28 cellular contexts compared by ENCODE assay signal in the genomic region with DNA sequence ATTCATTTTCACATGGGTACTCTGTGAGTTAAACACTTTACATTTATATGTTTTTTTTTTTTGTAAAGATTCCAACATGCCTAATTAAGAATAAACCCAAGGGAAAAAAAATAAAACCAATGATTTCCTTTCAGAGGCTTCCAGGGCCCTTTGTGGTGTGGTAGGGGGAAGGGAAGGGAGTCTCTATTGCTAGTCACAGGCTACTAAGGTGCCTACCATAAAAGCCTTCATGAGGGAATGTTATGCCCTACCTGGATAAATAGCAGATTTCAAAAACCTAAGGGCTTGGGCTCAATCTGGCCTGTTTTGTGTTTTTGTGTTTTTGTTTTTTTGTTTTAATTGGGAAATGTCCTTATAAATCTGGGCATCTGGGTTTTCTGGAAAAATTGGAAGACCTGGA. TPM values are rescaled to one million over a fixed set of nuclear protein-coding genes. Genes with fewer than 3 reads are reported as not detected.
DNase-seq lines count a peak whose midpoint lies in the region; ATAC-seq, FAIRE-seq and TF ChIP-seq lines count a peak whose summit lies in the region.
"Had no signal": no experiment of that assay in that cellular context is flagged by ENCODE, and none has a peak within 500 bp of the region (broad histone marks: within the 10 kb centered on the region; RNA-seq: fewer than 3 reads in every experiment).

No MANE protein-coding gene starts in this region.

- H3K9me3 Mint-ChIP-seq in activated T-helper 2 cell treated with anti-CD3 and anti-CD28 coated beads, Interferon-gamma antibody, Interleukin-2, Interleukin-4, amounts not matched to agents 10 μg/mL and 5 μg/mL and 100 μg/mL, durations not matched to agents 14 hours and 24 hours and 36 hours, result peaks cover 3% of the 10 kb centered on the region
- H3K9me3 Mint-ChIP-seq: activated naive CD4-positive, alpha-beta T cell treated with anti-CD3 and anti-CD28 coated beads, Interleukin-2, amount 50 U/mL, for 72 hours had no signal

- no peaks in the 10 kb centered on the region for H3K27me3 ChIP-seq in left ventricle myocardium inferior (ENCODE audit: low read depth)
- no peaks in the 10 kb centered on the region for H3K27me3 ChIP-seq in K562 (ENCODE audit: control insufficient read depth in 2 of 2, insufficient read depth in 2 of 2, low read length in 2 of 2)
- no peaks in the 10 kb centered on the region for H3K27me3 ChIP-seq in mesenchymal stem cell (ENCODE audit: control insufficient read depth in 1 of 2, insufficient read depth in 1 of 2, low read length in 2 of 2)
- H3K27me3 ChIP-seq in smooth muscle cell (ENCODE audit: low read depth), result no peaks in the 10 kb centered on the region
- H3K27me3 ChIP-seq: ascending aorta, sigmoid colon, suprapubic skin had no signal

- intact Hi-C loops in left ventricle myocardium inferior (cut with micrococcal nuclease), result no loop called here
- intact Hi-C loops in Right ventricle myocardium superior (cut with DNase I), result no loop called here
- intact Hi-C loops in K562 (cut with micrococcal nuclease), result no loop called here
- intact Hi-C loops in activated T-helper 2 cell treated with anti-CD3 and anti-CD28 coated beads, Interferon-gamma antibody, Interleukin-2, Interleukin-4, amounts not matched to agents 10 μg/mL and 5 μg/mL and 100 μg/mL, durations not matched to agents 14 hours and 24 hours and 36 hours (cut with micrococcal nuclease), result no loop called here

- H3K23ac ChIP-seq in mesenchymal stem cell (ENCODE audit: low read length in 2 of 2), result no peak overlapping the region

- no peaks in the 10 kb centered on the region for H3F3A ChIP-seq in smooth muscle cell (ENCODE audit: low read depth)

- no peak overlapping the region for H3K4me3 Mint-ChIP-seq in activated T-helper 2 cell treated with anti-CD3 and anti-CD28 coated beads, Interferon-gamma antibody, Interleukin-2, Interleukin-4, amounts not matched to agents 10 μg/mL and 5 μg/mL and 100 μg/mL, durations not matched to agents 14 hours and 24 hours and 36 hours (ENCODE audit: low read depth)
- H3K4me3 Mint-ChIP-seq: activated CD4-positive, alpha-beta T cell treated with anti-CD3 and anti-CD28 coated beads, Interleukin-2, amount 10 ng/mL, durations not matched to agents 7 days and 5 days; activated CD8-positive, alpha-beta memory T cell treated with anti-CD3 and anti-CD28 coated beads, Interleukin-2, amount 10 ng/mL, durations not matched to agents 7 days and 5 days; naive thymus-derived CD8-positive, alpha-beta T cell had no signal

- H2BK12ac ChIP-seq in mesenchymal stem cell (ENCODE audit: low read length in 2 of 2), result no peak overlapping the region

- ATAC-seq in Right ventricle myocardium superior (ENCODE audit: poor library complexity) (no peak), K562 (peak; percentile 63)
- ATAC-seq: activated CD8-positive, alpha-beta memory T cell treated with anti-CD3 and anti-CD28 coated beads, Interleukin-2, amount 10 ng/mL, durations not matched to agents 7 days and 5 days; activated naive CD4-positive, alpha-beta T cell treated with anti-CD3 and anti-CD28 coated beads, Interleukin-2, amount 50 U/mL, for 72 hours; naive thymus-derived CD8-positive, alpha-beta T cell had no signal

- H3K18ac ChIP-seq in mesenchymal stem cell (ENCODE audit: low read depth in 1 of 2, low read length in 2 of 2), result no peak overlapping the region

- TF ChIP-seq CTCF in left ventricle myocardium inferior (IDR thresholded peaks at IDR 0.05; ENCODE audit: borderline replicate concordance) (no peak), K562 (IDR thresholded peaks at IDR 0.05 in 2 of 3, conservative IDR thresholded peaks at IDR 0.05 in 1 of 3; ENCODE audit: insufficient read depth in 2 of 3, low read depth in 1 of 3, low read length in 3 of 3) (no peak), smooth muscle cell (IDR thresholded peaks at IDR 0.05; ENCODE audit: borderline replicate concordance, insufficient read depth, poor library complexity, severe bottlenecking) (no peak)

- peak overlapping the region; percentile 44; the same call in 1 of the 2 replicates for H2AFZ ChIP-seq in K562 (ENCODE audit: low read depth, low read length)
- H2AFZ ChIP-seq in mesenchymal stem cell (ENCODE audit: low read depth, low read length), result no peak overlapping the region
- peak overlapping the region; percentile 18 for H2AFZ ChIP-seq in smooth muscle cell (ENCODE audit: low read depth)
- H2AFZ ChIP-seq: parathyroid adenoma had no signal

- no peak overlapping the region for H2BK15ac ChIP-seq in mesenchymal stem cell (ENCODE audit: low read depth, poor library complexity, severe bottlenecking)

- no peak overlapping the region for H2BK5ac ChIP-seq in mesenchymal stem cell (ENCODE audit: low read depth, low read length, poor library complexity, severe bottlenecking)

- no peak overlapping the region for H3K9ac ChIP-seq in K562 (ENCODE audit: insufficient read depth in 1 of 2, low read depth in 2 of 2, low read length in 2 of 2)
- peak overlapping the region; percentile 44 for H3K9ac ChIP-seq in mesenchymal stem cell (ENCODE audit: low read length)
- no peak overlapping the region for H3K9ac ChIP-seq in smooth muscle cell (ENCODE audit: low read depth)
- H3K9ac ChIP-seq: parathyroid adenoma had no signal

- CTCF ChIA-PET in K562 (lab: Yijun Ruan, JAX; ENCODE audit: low intra/inter-chr PET ratio), result no interaction called here

- in situ Hi-C loops in K562 (cut with MboI), result no loop called here

- H3K9me3 ChIP-seq in left ventricle myocardium inferior (replicated peaks), result no peaks in the 10 kb centered on the region
- no peaks in the 10 kb centered on the region; the same call in 1 of the 2 replicates for H3K9me3 ChIP-seq in K562 (replicated peaks; ENCODE audit: control insufficient read depth, insufficient read depth, low read depth, low read length)
- H3K9me3 ChIP-seq in mesenchymal stem cell (ENCODE audit: control insufficient read depth, low read length), result no peaks in the 10 kb centered on the region
- no peaks in the 10 kb centered on the region for H3K9me3 ChIP-seq in smooth muscle cell (replicated peaks; ENCODE audit: low read depth)
- H3K9me3 ChIP-seq: ascending aorta, sigmoid colon, suprapubic skin had no signal

- H3K4me3 ChIP-seq in left ventricle myocardium inferior, result peak overlapping the region; percentile 25
- no peak overlapping the region for H3K4me3 ChIP-seq in K562
- H3K4me3 ChIP-seq in mesenchymal stem cell (ENCODE audit: insufficient read depth in 1 of 2, low read depth in 1 of 2, low read length in 2 of 2), result peak overlapping the region in 1 of 2 experiments; percentile 67
- no peak overlapping the region for H3K4me3 ChIP-seq in smooth muscle cell
- H3K4me3 ChIP-seq: ascending aorta, sigmoid colon, suprapubic skin had no signal

- peaks cover 37% of the 10 kb centered on the region for H3K27me3 Mint-ChIP-seq in activated T-helper 2 cell treated with anti-CD3 and anti-CD28 coated beads, Interferon-gamma antibody, Interleukin-2, Interleukin-4, amounts not matched to agents 10 μg/mL and 5 μg/mL and 100 μg/mL, durations not matched to agents 14 hours and 24 hours and 36 hours (ENCODE audit: low read depth)

- H2BK120ac ChIP-seq in mesenchymal stem cell (ENCODE audit: low read depth, low read length), result no peak overlapping the region

- no peak for TF ChIP-seq EP300 in K562 (IDR thresholded peaks at IDR 0.05; ENCODE audit: low read length)

- no peaks in the 10 kb centered on the region for H3K79me2 ChIP-seq in K562 (ENCODE audit: control insufficient read depth, insufficient read depth, low read length)
- H3K79me2 ChIP-seq in smooth muscle cell (ENCODE audit: low read depth), result no peaks in the 10 kb centered on the region
- H3K79me2 ChIP-seq: parathyroid adenoma had no signal

- H4K8ac ChIP-seq in mesenchymal stem cell (ENCODE audit: low read length), result no peak overlapping the region

- no peaks in the 10 kb centered on the region for H3K36me3 ChIP-seq in left ventricle myocardium inferior
- no peaks in the 10 kb centered on the region for H3K36me3 ChIP-seq in K562 (ENCODE audit: control insufficient read depth, insufficient read depth, low read length)
- no peaks in the 10 kb centered on the region for H3K36me3 ChIP-seq in mesenchymal stem cell (ENCODE audit: control insufficient read depth in 1 of 2, insufficient read depth in 2 of 2, low read depth in 1 of 2, low read length in 2 of 2)
- no peaks in the 10 kb centered on the region for H3K36me3 ChIP-seq in smooth muscle cell (ENCODE audit: low read depth)
- H3K36me3 ChIP-seq: ascending aorta, sigmoid colon, suprapubic skin had no signal

- no peaks in the 10 kb centered on the region for H3K9me1 ChIP-seq in K562 (ENCODE audit: control insufficient read depth, insufficient read depth, low read length)

- TF ChIP-seq POLR2A in K562 (conservative IDR thresholded peaks at IDR 0.05), result no peak

- H3K4me2 ChIP-seq in K562 (ENCODE audit: insufficient read depth, low read length), result 0 out of 2 replicates have a peak overlapping the region, but pooled peaks have one; percentile 44
- peak overlapping the region; percentile 26 for H3K4me2 ChIP-seq in mesenchymal stem cell (ENCODE audit: low read length, poor library complexity, severe bottlenecking)
- H3K4me2 ChIP-seq in smooth muscle cell, result no peak overlapping the region

- DNase-seq in left ventricle myocardium inferior (no peak), Right ventricle myocardium superior (no peak), K562 (ENCODE audit: extremely low read depth in 1 of 4, low spot score in 3 of 4) (no peak), mesenchymal stem cell (no peak), smooth muscle cell (lab: John Stamatoyannopoulos, UW; ENCODE audit: unreplicated experiment) (no peak), cortex of kidney (lab: John Stamatoyannopoulos, UW) (no peak), iPS-NIHi11 (ENCODE audit: low spot score) (no peak)
- no peak for DNase-seq in activated T-helper 2 cell treated with anti-CD3 and anti-CD28 coated beads, Interferon-gamma antibody, Interleukin-2, Interleukin-4, amounts not matched to agents 10 μg/mL and 5 μg/mL and 100 μg/mL, durations not matched to agents 14 hours and 24 hours and 36 hours (ENCODE audit: low spot score)
- DNase-seq: activated CD4-positive, alpha-beta T cell treated with anti-CD3 and anti-CD28 coated beads, Interleukin-2, amount 10 ng/mL, durations not matched to agents 7 days and 5 days; activated CD8-positive, alpha-beta memory T cell treated with anti-CD3 and anti-CD28 coated beads, Interleukin-2, amount 10 ng/mL, durations not matched to agents 7 days and 5 days; cerebellar nuclear complex; erythroblast; foreskin melanocyte; HCEC 1CT; hippocampal formation; Karpas-422; naive thymus-derived CD8-positive, alpha-beta T cell; NCI-H187 treated with DMSO at 0.1 percent for 48 hours; NCI-H774; SHP77 treated with DMSO at 0.1 percent for 48 hours; sigmoid colon; T-helper 1 cell had no signal

- no peak overlapping the region for H3K4ac ChIP-seq in mesenchymal stem cell (ENCODE audit: low read depth in 1 of 2, low read length in 2 of 2)

- H4K20me1 ChIP-seq in K562 (replicated peaks; ENCODE audit: control insufficient read depth, insufficient read depth, low read length) (no peaks in the 10 kb centered on the region), smooth muscle cell (ENCODE audit: low read depth) (no peaks in the 10 kb centered on the region)

- no peaks in the 10 kb centered on the region for H3K79me1 ChIP-seq in mesenchymal stem cell (replicated peaks; ENCODE audit: low read length, poor library complexity, severe bottlenecking)

- BruUV-seq in K562 (replicated peaks; lab: Mats Ljungman, UMichigan), result no TSS peak

- H3K4me1 ChIP-seq in left ventricle myocardium inferior (peaks cover 19% of the 10 kb centered on the region), K562 (replicated peaks in 1 of 2; ENCODE audit: control insufficient read depth in 2 of 2, insufficient read depth in 2 of 2, low read length in 2 of 2) (peaks cover 3 to 22% of the 10 kb centered on the region in 2 experiments; a peak in 3 of 5 replicates), mesenchymal stem cell (ENCODE audit: control insufficient read depth, insufficient read depth, low read depth, low read length) (no peaks in the 10 kb centered on the region), smooth muscle cell (ENCODE audit: low read depth) (no peaks in the 10 kb centered on the region)
- H3K4me1 ChIP-seq: ascending aorta, parathyroid adenoma, sigmoid colon, suprapubic skin had no signal

- peak overlapping the region; percentile 1 for H3K27ac ChIP-seq in left ventricle myocardium inferior (replicated peaks)
- H3K27ac ChIP-seq in K562 (ENCODE audit: extremely low read depth, low read depth, low read length), result no peak overlapping the region
- peak overlapping the region; percentile 38 for H3K27ac ChIP-seq in mesenchymal stem cell (ENCODE audit: low read length, poor library complexity, severe bottlenecking)
- no peak overlapping the region for H3K27ac ChIP-seq in smooth muscle cell (ENCODE audit: low read depth)
- H3K27ac ChIP-seq: ascending aorta, parathyroid adenoma, sigmoid colon, suprapubic skin had no signal

- no peak for TF ChIP-seq RAD21 in K562 (CRISPR knock-in tag; conservative IDR thresholded peaks at IDR 0.05 in 1 of 2, IDR thresholded peaks at IDR 0.05 in 1 of 2)

- POLR2A ChIA-PET in K562 (lab: Yijun Ruan, JAX), result interaction anchor here (0.9 to 3.6 kb wide), 2 partner anchors 12 to 38 kb away, joined by 3 to 16 read pairs; a partner anchor contains a TSS

- peak; percentile 15 for FAIRE-seq in K562 (lab: Jason Lieb, UNC)
- FAIRE-seq: A204.1, islet of Langerhans had no signal

- no peak overlapping the region for H3K27ac Mint-ChIP-seq in activated T-helper 2 cell treated with anti-CD3 and anti-CD28 coated beads, Interferon-gamma antibody, Interleukin-2, Interleukin-4, amounts not matched to agents 10 μg/mL and 5 μg/mL and 100 μg/mL, durations not matched to agents 14 hours and 24 hours and 36 hours
- H3K27ac Mint-ChIP-seq: activated CD4-positive, alpha-beta T cell treated with anti-CD3 and anti-CD28 coated beads, Interleukin-2, amount 10 ng/mL, durations not matched to agents 7 days and 5 days; activated CD8-positive, alpha-beta memory T cell treated with anti-CD3 and anti-CD28 coated beads, Interleukin-2, amount 10 ng/mL, durations not matched to agents 7 days and 5 days; activated naive CD4-positive, alpha-beta T cell treated with anti-CD3 and anti-CD28 coated beads, Interleukin-2, amount 50 U/mL, for 72 hours; naive thymus-derived CD8-positive, alpha-beta T cell had no signal

- no peaks in the 10 kb centered on the region for H3K36me3 Mint-ChIP-seq in activated T-helper 2 cell treated with anti-CD3 and anti-CD28 coated beads, Interferon-gamma antibody, Interleukin-2, Interleukin-4, amounts not matched to agents 10 μg/mL and 5 μg/mL and 100 μg/mL, durations not matched to agents 14 hours and 24 hours and 36 hours (ENCODE audit: low read depth)
- H3K36me3 Mint-ChIP-seq: activated naive CD4-positive, alpha-beta T cell treated with anti-CD3 and anti-CD28 coated beads, Interleukin-2, amount 50 U/mL, for 72 hours had no signal

- peaks cover 8% of the 10 kb centered on the region for H3K4me1 Mint-ChIP-seq in activated T-helper 2 cell treated with anti-CD3 and anti-CD28 coated beads, Interferon-gamma antibody, Interleukin-2, Interleukin-4, amounts not matched to agents 10 μg/mL and 5 μg/mL and 100 μg/mL, durations not matched to agents 14 hours and 24 hours and 36 hours (ENCODE audit: low read depth)
- H3K4me1 Mint-ChIP-seq: naive thymus-derived CD8-positive, alpha-beta T cell had no signal

- no peak overlapping the region for H4K91ac ChIP-seq in mesenchymal stem cell (ENCODE audit: low read length)

- H2AK5ac ChIP-seq in mesenchymal stem cell (ENCODE audit: low read length, severe bottlenecking), result no peak overlapping the region

- H3K14ac ChIP-seq in mesenchymal stem cell (ENCODE audit: low read length in 2 of 2), result no peak overlapping the region

RNA-seq across cellular contexts. Expression of a gene that starts 38.9 kb away (rescaled TPM):
- total RNA-seq in left ventricle myocardium inferior (208 TPM), Right ventricle myocardium superior (192 TPM), K562 (2014; rRNA removed) (104 and 139 TPM in 2 replicates), K562 (2014; rRNA removed; fragmentation: Illumina TruSeq; extraction: Trizol) (330 and 368 TPM in 2 replicates), K562 (2015; rRNA removed; fragmentation: Illumina TruSeq; extraction: Trizol) (206 and 248 TPM in 2 replicates), K562 (2021) (243 and 257 TPM in 2 replicates), smooth muscle cell (325 and 386 TPM in 2 replicates)
- total RNA-seq in K562 (2011; cell fraction: chromatin; rRNA removed; ENCODE audit: low replicate concordance), result 161 and 194 TPM in 2 replicates
- total RNA-seq in K562 (2011; cell fraction: nucleolus; rRNA removed), result 173 and 183 TPM in 2 replicates
- 226 and 257 TPM in 2 replicates for total RNA-seq in K562 (2011; cell fraction: nucleoplasm; rRNA removed)
- polyA plus RNA-seq in K562 (2011; rRNA removed) (354 and 388 TPM in 2 replicates), K562 (2014; fragmentation: Illumina TruSeq; extraction: Trizol) (246 and 307 TPM in 2 replicates), K562 (2014; fragmentation: Nextera tagmentation; extraction: Ambion mirVana) (100 to 1,000 TPM; 423 to 464 TPM), K562 (2014; rRNA removed) (154 and 214 TPM in 2 replicates), smooth muscle cell (337 and 370 TPM in 2 replicates)
- 155 and 228 TPM in 2 replicates for polyA plus RNA-seq in K562 (2011; cell fraction: cytosol; rRNA removed)
- 70.9 and 103 TPM in 2 replicates for polyA plus RNA-seq in K562 (2011; cell fraction: nucleus; rRNA removed)
- polyA plus RNA-seq in K562 (2012), result 284 and 396 TPM in 2 replicates
- polyA minus RNA-seq in K562 (2011; rRNA and poly(A)+ RNA removed), result 571 and 620 TPM in 2 replicates
- 141 and 146 TPM in 2 replicates for polyA minus RNA-seq in K562 (2011; cell fraction: cytosol; rRNA and poly(A)+ RNA removed)
- polyA minus RNA-seq in K562 (2011; cell fraction: nucleus; rRNA and poly(A)+ RNA removed), result 74.0 and 143 TPM in 2 replicates
- 238 TPM for polyA plus RNA-seq in mesenchymal stem cell (2013, experiment 1 of 2)
- 261 TPM for polyA plus RNA-seq in mesenchymal stem cell (2013, experiment 2 of 2)
- total RNA-seq in activated T-helper 2 cell treated with anti-CD3 and anti-CD28 coated beads, Interferon-gamma antibody, Interleukin-2, Interleukin-4, amounts not matched to agents 10 μg/mL and 5 μg/mL and 100 μg/mL, durations not matched to agents 14 hours and 24 hours and 36 hours, result 193 and 197 TPM in 2 replicates

Comparison
In these comparisons a context has a peak if more than half of its experiments do, and no peak if none do; other contexts are left out.
1. H3K27ac ChIP-seq: peak in left ventricle myocardium inferior (single experiment) and mesenchymal stem cell (single experiment); none in K562 (single experiment) and smooth muscle cell (single experiment).